In genomic region chr16:70381604-70382342, GRCh38 we compare ENCODE assay signal across 1 cellular context.
TF ChIP-seq lines count a peak whose summit lies in the region.

No MANE protein-coding gene starts in this region.

TF ChIP-seq in K562, 482 proteins besides CTCF, POLR2A, EP300 and RAD21 (continued from another document):
- TF ChIP-seq ZBTB40 (IDR thresholded peaks at IDR 0.05) (no peak), ZBTB40 (CRISPR knock-in tag; IDR thresholded peaks at IDR 0.05) (no peak), ETS1 (conservative IDR thresholded peaks at IDR 0.05; ENCODE audit: control insufficient read depth, low read depth, low read length) (0 out of 2 replicates have a peak, but pooled peaks have one; percentile 7), ZFX (CRISPR knock-in tag; IDR thresholded peaks at IDR 0.05) (peak; percentile 53)
TF ChIP-seq in K562: peak in this region for 5.
